Comparison of ENCODE assay signal across 1 cellular context in the genomic region with DNA sequence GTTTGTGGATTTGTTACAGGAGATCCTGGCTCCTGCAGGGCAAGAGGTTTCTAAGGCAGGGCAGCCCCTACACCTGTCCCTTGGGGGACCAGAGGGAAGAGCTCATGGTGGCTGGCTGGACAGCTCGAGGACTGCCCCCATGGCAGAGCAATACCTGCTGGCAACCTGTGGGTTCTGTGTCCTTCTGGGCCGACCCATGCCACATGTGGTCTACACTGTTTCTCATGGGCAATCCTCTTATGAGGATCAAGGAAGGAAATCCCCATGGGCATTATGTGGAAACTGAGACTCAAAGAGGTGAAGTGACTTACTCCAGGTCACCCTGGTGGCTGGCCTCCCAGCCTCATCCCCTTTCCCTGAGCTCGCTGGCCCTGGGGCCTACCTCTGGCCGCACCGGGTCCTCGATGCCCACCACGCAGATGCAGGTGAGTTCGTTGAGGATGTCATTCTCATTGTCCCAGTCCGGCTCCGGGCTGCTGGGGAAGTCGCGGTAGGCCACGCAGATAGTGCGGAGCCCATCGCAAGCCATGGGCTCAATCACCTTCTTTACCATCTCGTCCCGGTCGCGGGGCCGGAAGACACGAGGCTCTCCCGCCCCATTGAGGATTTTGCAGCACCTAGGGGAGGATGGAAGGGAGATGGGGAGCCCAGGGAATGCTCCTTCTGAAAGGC.
TF ChIP-seq lines count a peak whose summit lies in the region.

No MANE protein-coding gene starts in this region.

TF ChIP-seq in H1, 55 proteins besides CTCF, POLR2A, EP300 and RAD21:
- TF ChIP-seq HDAC2 (IDR thresholded peaks at IDR 0.05; ENCODE audit: borderline replicate concordance in 1 of 2, low read depth in 2 of 2, low read length in 2 of 2), result no peak
- no peak for TF ChIP-seq CHD1 (IDR thresholded peaks at IDR 0.05; ENCODE audit: low read depth, low read length)
- no peak for TF ChIP-seq TEAD4 (IDR thresholded peaks at IDR 0.05; ENCODE audit: low read depth, low read length)
- no peak for TF ChIP-seq RFX5 (IDR thresholded peaks at IDR 0.05; ENCODE audit: borderline replicate concordance, low read depth, low read length)
- TF ChIP-seq RBBP5 (IDR thresholded peaks at IDR 0.05; ENCODE audit: borderline replicate concordance, low read depth, low read length), result no peak
- TF ChIP-seq MAX (IDR thresholded peaks at IDR 0.05), result no peak
- TF ChIP-seq, protein P1, sequence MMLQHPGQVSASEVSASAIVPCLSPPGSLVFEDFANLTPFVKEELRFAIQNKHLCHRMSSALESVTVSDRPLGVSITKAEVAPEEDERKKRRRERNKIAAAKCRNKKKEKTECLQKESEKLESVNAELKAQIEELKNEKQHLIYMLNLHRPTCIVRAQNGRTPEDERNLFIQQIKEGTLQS (IDR thresholded peaks at IDR 0.05; ENCODE audit: insufficient read depth, low read depth, low read length), result no peak
- TF ChIP-seq SRF (IDR thresholded peaks at IDR 0.05; ENCODE audit: low read depth, low read length), result no peak
- no peak for TF ChIP-seq CREB1 (IDR thresholded peaks at IDR 0.05)
- TF ChIP-seq EZH2 (IDR thresholded peaks at IDR 0.05; ENCODE audit: low read depth, low read length, severe bottlenecking), result no peak
- TF ChIP-seq TCF12 (IDR thresholded peaks at IDR 0.05; ENCODE audit: low read depth, low read length), result no peak
- TF ChIP-seq SIN3A (conservative IDR thresholded peaks at IDR 0.05 in 1 of 2, IDR thresholded peaks at IDR 0.05 in 1 of 2; ENCODE audit: low read depth in 1 of 2, low read length in 2 of 2), result no peak
- no peak for TF ChIP-seq BCL11A (IDR thresholded peaks at IDR 0.05; ENCODE audit: low read depth in 2 of 2, low read length in 2 of 2)
- TF ChIP-seq ASH2L (IDR thresholded peaks at IDR 0.05; ENCODE audit: low read length), result no peak
- TF ChIP-seq GABPA (IDR thresholded peaks at IDR 0.05; ENCODE audit: borderline replicate concordance, insufficient read depth, low read length), result no peak
- no peak for TF ChIP-seq CTBP2 (IDR thresholded peaks at IDR 0.05; ENCODE audit: borderline replicate concordance, insufficient read depth, insufficient read length, low read length)
